ENCODE assay signal across 12 cellular contexts in the genomic region with DNA sequence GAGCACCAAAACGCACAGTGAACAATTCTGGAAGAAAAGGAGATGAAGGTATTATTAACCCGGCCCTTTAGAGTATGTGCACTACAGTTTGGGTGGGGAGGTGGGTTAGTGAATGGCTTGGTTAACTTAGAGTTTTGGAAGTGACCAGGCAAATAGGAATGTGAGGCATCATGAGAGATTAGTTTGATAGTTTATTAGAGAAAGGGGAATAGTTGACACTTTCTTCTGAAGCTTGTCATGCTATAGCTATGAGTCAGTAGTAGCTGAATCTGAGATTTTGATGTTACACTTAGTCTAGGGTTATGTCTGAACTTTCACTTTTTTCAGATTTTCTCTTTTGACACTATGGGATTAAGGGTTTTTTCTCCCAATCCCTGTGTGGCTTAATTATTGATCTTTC.
"Had no signal": no experiment of that assay in that cellular context is flagged by ENCODE, and none has a peak within 500 bp of the region (broad histone marks: within the 10 kb centered on the region; RNA-seq: fewer than 3 reads in every experiment).

No MANE protein-coding gene starts in this region.

- H3K9me3 ChIP-seq: adrenal gland, ovary, thoracic aorta had no signal

- H3K36me3 ChIP-seq: adrenal gland, gastroesophageal sphincter, ovary, stomach, thoracic aorta had no signal

- ATAC-seq: gastroesophageal sphincter, left ventricle myocardium superior, WTC11 had no signal

- H3K27ac Mint-ChIP-seq: activated CD4-positive, alpha-beta T cell treated with anti-CD3 and anti-CD28 coated beads, Interleukin-2, amount 10 ng/mL, durations not matched to agents 24 days and 14 days; activated naive CD4-positive, alpha-beta T cell treated with anti-CD3 and anti-CD28 coated beads, Interleukin-2, amount 10 ng/mL, durations not matched to agents 7 days and 5 days; activated T-helper 1 cell treated with anti-CD3 and anti-CD28 coated beads, Interleukin-12 subunit alpha, Interleukin-12 subunit beta, Interleukin-2, Interleukin-4 antibody, amounts not matched to agents 30 ng/mL and 10 ng/mL and 1 ng/mL, durations not matched to agents 14 hours and 24 hours and 36 hours; T-helper 1 cell treated with Interleukin-12 subunit alpha and Interleukin-12 subunit beta and Interleukin-4 antibody, amounts not matched to agents 30 μg/mL and 1 μg/mL, for 36 hours; WTC11 had no signal

- H3K4me1 Mint-ChIP-seq: activated CD4-positive, alpha-beta T cell treated with anti-CD3 and anti-CD28 coated beads, Interleukin-2, amount 10 ng/mL, durations not matched to agents 24 days and 14 days; activated naive CD4-positive, alpha-beta T cell treated with anti-CD3 and anti-CD28 coated beads, Interleukin-2, amount 10 ng/mL, durations not matched to agents 7 days and 5 days; WTC11 had no signal

- H3K4me1 ChIP-seq: adrenal gland, gastroesophageal sphincter, stomach had no signal

- DNase-seq: activated CD4-positive, alpha-beta T cell treated with anti-CD3 and anti-CD28 coated beads, Interleukin-2, amount 10 ng/mL, durations not matched to agents 24 days and 14 days; activated naive CD4-positive, alpha-beta T cell treated with anti-CD3 and anti-CD28 coated beads, Interleukin-2, amount 10 ng/mL, durations not matched to agents 7 days and 5 days; adrenal gland; left ventricle myocardium superior; ovary; stomach had no signal

- H3K4me3 ChIP-seq: adrenal gland, gastroesophageal sphincter, hepatocyte, ovary, stomach, thoracic aorta had no signal

- H3K4me3 Mint-ChIP-seq: activated CD4-positive, alpha-beta T cell treated with anti-CD3 and anti-CD28 coated beads, Interleukin-2, amount 10 ng/mL, durations not matched to agents 24 days and 14 days; activated naive CD4-positive, alpha-beta T cell treated with anti-CD3 and anti-CD28 coated beads, Interleukin-2, amount 10 ng/mL, durations not matched to agents 7 days and 5 days; activated T-helper 1 cell treated with anti-CD3 and anti-CD28 coated beads, Interleukin-12 subunit alpha, Interleukin-12 subunit beta, Interleukin-2, Interleukin-4 antibody, amounts not matched to agents 30 ng/mL and 10 ng/mL and 1 ng/mL, durations not matched to agents 14 hours and 24 hours and 36 hours; T-helper 1 cell treated with Interleukin-12 subunit alpha and Interleukin-12 subunit beta and Interleukin-4 antibody, amounts not matched to agents 30 μg/mL and 1 μg/mL, for 36 hours; WTC11 had no signal

- H3K36me3 Mint-ChIP-seq: activated naive CD4-positive, alpha-beta T cell treated with anti-CD3 and anti-CD28 coated beads, Interleukin-2, amount 10 ng/mL, durations not matched to agents 7 days and 5 days had no signal

- H3K27ac ChIP-seq: adrenal gland, gastroesophageal sphincter, hepatocyte, ovary, stomach, thoracic aorta had no signal

- H3K27me3 Mint-ChIP-seq: activated CD4-positive, alpha-beta T cell treated with anti-CD3 and anti-CD28 coated beads, Interleukin-2, amount 10 ng/mL, durations not matched to agents 24 days and 14 days; activated naive CD4-positive, alpha-beta T cell treated with anti-CD3 and anti-CD28 coated beads, Interleukin-2, amount 10 ng/mL, durations not matched to agents 7 days and 5 days had no signal

- H3K27me3 ChIP-seq: adrenal gland, gastroesophageal sphincter, hepatocyte, ovary, stomach had no signal
